In the genomic region with DNA sequence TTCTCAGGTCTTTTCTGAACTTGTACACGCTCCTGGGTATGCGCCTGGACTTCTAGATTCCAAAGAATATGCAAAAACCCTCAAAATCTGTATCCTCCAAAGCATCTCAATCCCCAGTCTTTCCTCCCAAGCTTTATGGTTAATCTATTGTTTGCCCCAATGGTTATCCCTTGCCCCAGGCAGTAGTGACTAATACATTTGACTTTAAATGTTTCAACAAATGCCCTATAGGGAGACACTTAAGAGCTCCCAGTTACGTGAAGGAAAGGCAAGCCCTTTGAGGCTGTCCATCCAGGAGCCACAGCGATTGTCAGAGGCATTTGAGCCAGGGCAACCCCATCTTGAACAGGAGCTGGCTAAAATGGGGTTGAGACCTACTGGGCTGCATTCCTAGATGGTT, we compare ENCODE assay signal across 25 cellular contexts. TPM values are rescaled to one million over a fixed set of nuclear protein-coding genes. Genes with fewer than 3 reads are reported as not detected.
"Had no signal": no experiment of that assay in that cellular context is flagged by ENCODE, and none has a peak within 500 bp of the region (broad histone marks: within the 10 kb centered on the region; RNA-seq: fewer than 3 reads in every experiment).

No MANE protein-coding gene starts in this region.

- H3K4me3 ChIP-seq: esophagus muscularis mucosa, hepatocyte, left ventricle myocardium inferior, lower lobe of right lung, right atrium auricular region, sigmoid colon, skin epidermis, testis had no signal

- ATAC-seq: left cardiac atrium; stimulated activated naive B cell treated with anti-CD40 and anti-IgM and Interleukin-4, amounts not matched to agents 10 μg/mL and 1 μg/mL and 100 μg/mL, for 72 hours; stimulated activated naive CD8-positive, alpha-beta T cell treated with anti-CD3 and anti-CD28 coated beads, Interleukin-15, amount 100 ng/mL, for 72 hours had no signal

- DNase-seq: effector memory CD4-positive, alpha-beta T cell; head of caudate nucleus; left cardiac atrium; lower lobe of right lung; mesenchymal stem cell; midbrain; naive B cell; sigmoid colon; stimulated activated CD4-positive, alpha-beta T cell treated with anti-CD3 and anti-CD28 coated beads, Interleukin-2, amount 100 ng/mL, for 24 hours; stimulated activated CD4-positive, alpha-beta T cell treated with anti-CD3 and anti-CD28 coated beads, Interleukin-4, amount 100 ng/mL, for 4 hours; stimulated activated naive B cell treated with anti-CD40 and anti-IgM and Interleukin-4, amounts not matched to agents 10 μg/mL and 1 μg/mL and 100 μg/mL, for 72 hours; stimulated activated naive CD8-positive, alpha-beta T cell treated with anti-CD3 and anti-CD28 coated beads, Interleukin-15, amount 100 ng/mL, for 72 hours; testis had no signal

- H3K4me1 ChIP-seq: esophagus muscularis mucosa, left ventricle myocardium inferior, lower lobe of right lung, right atrium auricular region, sigmoid colon, testis had no signal

- H3K9me3 ChIP-seq: testis had no signal

- H3K27me3 ChIP-seq: hepatocyte, right atrium auricular region, testis had no signal

- H3K36me3 ChIP-seq: esophagus muscularis mucosa, left ventricle myocardium inferior, lower lobe of right lung, right atrium auricular region, sigmoid colon had no signal

- FAIRE-seq: endometrium, kidney had no signal

- H3K27ac ChIP-seq: epithelial cell of prostate, esophagus muscularis mucosa, hepatocyte, left ventricle myocardium inferior, lower lobe of right lung, right atrium auricular region, sigmoid colon, skin epidermis, testis had no signal

RNA-seq across cellular contexts. Expression of a gene that starts 12.7 kb away (rescaled TPM):
- total RNA-seq: esophagus muscularis mucosa, fibroblast of villous mesenchyme, hepatocyte, kidney, left cardiac atrium, left ventricle myocardium inferior, lower lobe of right lung, osteocyte, right atrium auricular region, sigmoid colon, subcutaneous adipose tissue, urinary bladder had no signal
